Comparison of ENCODE assay signal across 1 cellular context in the genomic region with DNA sequence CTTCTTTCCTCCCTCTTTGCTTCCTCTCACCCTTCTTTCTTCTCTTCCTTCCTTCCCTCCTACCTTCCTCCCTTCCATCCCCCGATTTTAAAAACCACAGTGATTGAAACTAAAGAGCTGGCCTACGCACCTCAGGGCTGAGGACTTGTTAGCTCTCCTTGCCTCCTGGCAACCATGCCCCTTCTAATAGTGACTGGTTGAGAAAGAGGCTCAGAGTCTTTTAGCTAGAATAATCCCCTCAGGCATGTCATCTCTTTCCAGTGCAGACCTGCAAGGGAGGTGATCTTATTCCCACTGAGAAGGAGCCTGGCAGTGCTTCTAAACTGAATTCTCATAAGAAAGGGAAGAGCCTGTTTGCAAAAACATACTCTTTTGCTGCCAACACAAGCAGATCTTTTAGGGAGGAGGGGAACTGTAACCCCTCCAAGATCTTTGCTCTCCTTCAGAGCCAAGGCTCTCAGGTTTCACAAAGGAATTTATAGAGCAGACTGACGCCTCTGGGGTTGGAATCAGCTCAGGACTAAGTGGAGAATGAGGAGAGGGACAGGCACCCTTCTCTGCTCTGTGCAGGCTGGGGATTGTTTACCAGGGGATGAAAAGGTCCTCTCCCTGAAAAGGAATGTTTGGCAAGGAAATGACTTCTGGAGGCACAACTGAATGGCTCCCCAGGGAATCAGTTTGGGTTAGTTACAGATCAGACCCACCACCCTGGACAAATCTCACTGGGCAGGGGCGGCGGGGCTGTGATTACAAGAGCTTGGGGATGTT.
A peak's percentile ranks its signal among the peaks of the same experiment; 100 is the strongest.
TF ChIP-seq lines count a peak whose summit lies in the region.

No MANE protein-coding gene starts in this region.

TF ChIP-seq in HepG2, 621 proteins besides CTCF, POLR2A, EP300 and RAD21 (continued from another document and continues in another):
- TF ChIP-seq, protein P1, sequence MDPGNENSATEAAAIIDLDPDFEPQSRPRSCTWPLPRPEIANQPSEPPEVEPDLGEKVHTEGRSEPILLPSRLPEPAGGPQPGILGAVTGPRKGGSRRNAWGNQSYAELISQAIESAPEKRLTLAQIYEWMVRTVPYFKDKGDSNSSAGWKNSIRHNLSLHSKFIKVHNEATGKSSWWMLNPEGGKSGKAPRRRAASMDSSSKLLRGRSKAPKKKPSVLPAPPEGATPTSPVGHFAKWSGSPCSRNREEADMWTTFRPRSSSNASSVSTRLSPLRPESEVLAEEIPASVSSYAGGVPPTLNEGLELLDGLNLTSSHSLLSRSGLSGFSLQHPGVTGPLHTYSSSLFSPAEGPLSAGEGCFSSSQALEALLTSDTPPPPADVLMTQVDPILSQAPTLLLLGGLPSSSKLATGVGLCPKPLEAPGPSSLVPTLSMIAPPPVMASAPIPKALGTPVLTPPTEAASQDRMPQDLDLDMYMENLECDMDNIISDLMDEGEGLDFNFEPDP (CRISPR knock-in tag; conservative IDR thresholded peaks at IDR 0.05): no peak
- TF ChIP-seq ZNF282 (IDR thresholded peaks at IDR 0.05; ENCODE audit: partially characterized antibody) (no peak), ATRX (CRISPR knock-in tag; IDR thresholded peaks at IDR 0.05; ENCODE audit: borderline replicate concordance) (no peak), NR2F6 (IDR thresholded peaks at IDR 0.05) (no peak), NR2F6 (CRISPR knock-in tag; IDR thresholded peaks at IDR 0.05) (0 out of 2 replicates have a peak, but pooled peaks have one; percentile 8), ZNF558 (CRISPR knock-in tag; IDR thresholded peaks at IDR 0.05; ENCODE audit: borderline replicate concordance) (no peak), ZKSCAN8 (CRISPR knock-in tag; IDR thresholded peaks at IDR 0.05; ENCODE audit: borderline replicate concordance) (no peak), SMAD9 (CRISPR knock-in tag; IDR thresholded peaks at IDR 0.05) (no peak), SIX1 (CRISPR knock-in tag; IDR thresholded peaks at IDR 0.05; ENCODE audit: borderline replicate concordance) (peak; percentile 89), SCMH1 (CRISPR knock-in tag; IDR thresholded peaks at IDR 0.05; ENCODE audit: borderline replicate concordance) (no peak), RFX1 (IDR thresholded peaks at IDR 0.05) (no peak), ZNF713 (CRISPR knock-in tag; IDR thresholded peaks at IDR 0.05) (no peak), PAX8 (CRISPR knock-in tag; IDR thresholded peaks at IDR 0.05; ENCODE audit: borderline replicate concordance) (no peak), MEF2D (CRISPR knock-in tag; IDR thresholded peaks at IDR 0.05) (no peak), SNAI1 (CRISPR knock-in tag; IDR thresholded peaks at IDR 0.05; ENCODE audit: borderline replicate concordance) (no peak), BCL6 (CRISPR knock-in tag; IDR thresholded peaks at IDR 0.05) (no peak), ZNF567 (CRISPR knock-in tag; IDR thresholded peaks at IDR 0.05; ENCODE audit: borderline replicate concordance) (no peak), ZSCAN29 (CRISPR knock-in tag; conservative IDR thresholded peaks at IDR 0.05) (no peak), TCF7 (IDR thresholded peaks at IDR 0.05; ENCODE audit: low read depth) (no peak), SPEN (CRISPR knock-in tag; IDR thresholded peaks at IDR 0.05; ENCODE audit: low read depth) (no peak), SP5 (CRISPR knock-in tag; IDR thresholded peaks at IDR 0.05; ENCODE audit: borderline replicate concordance, low read depth) (no peak), RBM22 (optimal IDR thresholded peaks at IDR 0.05; ENCODE audit: low read length) (no peak), ZNF20 (CRISPR knock-in tag; IDR thresholded peaks at IDR 0.05) (no peak), HNF4A (CRISPR knock-in tag; IDR thresholded peaks at IDR 0.05) (peak; percentile 18; the same call in 1 of the 2 replicates), ZNF317 (CRISPR knock-in tag; IDR thresholded peaks at IDR 0.05) (no peak), AKAP8 (CRISPR knock-in tag; IDR thresholded peaks at IDR 0.05) (no peak), ZNF782 (CRISPR knock-in tag; IDR thresholded peaks at IDR 0.05; ENCODE audit: borderline replicate concordance) (no peak), FOSL2 (CRISPR knock-in tag; IDR thresholded peaks at IDR 0.05) (peak; percentile 14; the same call in 1 of the 2 replicates), HOXA5 (CRISPR knock-in tag; IDR thresholded peaks at IDR 0.05) (no peak), ZNF768 (CRISPR knock-in tag; IDR thresholded peaks at IDR 0.05) (no peak), ZNF703 (CRISPR knock-in tag; IDR thresholded peaks at IDR 0.05; ENCODE audit: borderline replicate concordance) (no peak), ZNF883 (CRISPR knock-in tag; IDR thresholded peaks at IDR 0.05; ENCODE audit: not compliant biosample characterization) (no peak), ZNF7 (CRISPR knock-in tag; IDR thresholded peaks at IDR 0.05) (no peak), MIXL1 (CRISPR knock-in tag; IDR thresholded peaks at IDR 0.05) (no peak), SMARCE1 (IDR thresholded peaks at IDR 0.05; ENCODE audit: borderline replicate concordance) (no peak)
- TF ChIP-seq, protein P2, sequence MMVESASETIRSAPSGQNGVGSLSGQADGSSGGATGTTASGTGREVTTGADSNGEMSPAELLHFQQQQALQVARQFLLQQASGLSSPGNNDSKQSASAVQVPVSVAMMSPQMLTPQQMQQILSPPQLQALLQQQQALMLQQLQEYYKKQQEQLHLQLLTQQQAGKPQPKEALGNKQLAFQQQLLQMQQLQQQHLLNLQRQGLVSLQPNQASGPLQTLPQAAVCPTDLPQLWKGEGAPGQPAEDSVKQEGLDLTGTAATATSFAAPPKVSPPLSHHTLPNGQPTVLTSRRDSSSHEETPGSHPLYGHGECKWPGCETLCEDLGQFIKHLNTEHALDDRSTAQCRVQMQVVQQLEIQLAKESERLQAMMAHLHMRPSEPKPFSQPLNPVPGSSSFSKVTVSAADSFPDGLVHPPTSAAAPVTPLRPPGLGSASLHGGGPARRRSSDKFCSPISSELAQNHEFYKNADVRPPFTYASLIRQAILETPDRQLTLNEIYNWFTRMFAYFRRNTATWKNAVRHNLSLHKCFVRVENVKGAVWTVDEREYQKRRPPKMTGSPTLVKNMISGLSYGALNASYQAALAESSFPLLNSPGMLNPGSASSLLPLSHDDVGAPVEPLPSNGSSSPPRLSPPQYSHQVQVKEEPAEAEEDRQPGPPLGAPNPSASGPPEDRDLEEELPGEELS (CRISPR knock-in tag; IDR thresholded peaks at IDR 0.05): peak; percentile 15; the same call in 1 of the 2 replicates
- TF ChIP-seq, protein P3, sequence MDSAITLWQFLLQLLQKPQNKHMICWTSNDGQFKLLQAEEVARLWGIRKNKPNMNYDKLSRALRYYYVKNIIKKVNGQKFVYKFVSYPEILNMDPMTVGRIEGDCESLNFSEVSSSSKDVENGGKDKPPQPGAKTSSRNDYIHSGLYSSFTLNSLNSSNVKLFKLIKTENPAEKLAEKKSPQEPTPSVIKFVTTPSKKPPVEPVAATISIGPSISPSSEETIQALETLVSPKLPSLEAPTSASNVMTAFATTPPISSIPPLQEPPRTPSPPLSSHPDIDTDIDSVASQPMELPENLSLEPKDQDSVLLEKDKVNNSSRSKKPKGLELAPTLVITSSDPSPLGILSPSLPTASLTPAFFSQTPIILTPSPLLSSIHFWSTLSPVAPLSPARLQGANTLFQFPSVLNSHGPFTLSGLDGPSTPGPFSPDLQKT (CRISPR knock-in tag; IDR thresholded peaks at IDR 0.05; ENCODE audit: borderline replicate concordance): no peak
- TF ChIP-seq, protein P4, sequence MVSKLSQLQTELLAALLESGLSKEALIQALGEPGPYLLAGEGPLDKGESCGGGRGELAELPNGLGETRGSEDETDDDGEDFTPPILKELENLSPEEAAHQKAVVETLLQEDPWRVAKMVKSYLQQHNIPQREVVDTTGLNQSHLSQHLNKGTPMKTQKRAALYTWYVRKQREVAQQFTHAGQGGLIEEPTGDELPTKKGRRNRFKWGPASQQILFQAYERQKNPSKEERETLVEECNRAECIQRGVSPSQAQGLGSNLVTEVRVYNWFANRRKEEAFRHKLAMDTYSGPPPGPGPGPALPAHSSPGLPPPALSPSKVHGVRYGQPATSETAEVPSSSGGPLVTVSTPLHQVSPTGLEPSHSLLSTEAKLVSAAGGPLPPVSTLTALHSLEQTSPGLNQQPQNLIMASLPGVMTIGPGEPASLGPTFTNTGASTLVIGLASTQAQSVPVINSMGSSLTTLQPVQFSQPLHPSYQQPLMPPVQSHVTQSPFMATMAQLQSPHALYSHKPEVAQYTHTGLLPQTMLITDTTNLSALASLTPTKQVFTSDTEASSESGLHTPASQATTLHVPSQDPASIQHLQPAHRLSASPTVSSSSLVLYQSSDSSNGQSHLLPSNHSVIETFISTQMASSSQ (IDR thresholded peaks at IDR 0.05; ENCODE audit: low read depth): no peak
- TF ChIP-seq, protein P4 (CRISPR knock-in tag; IDR thresholded peaks at IDR 0.05; ENCODE audit: borderline replicate concordance): no peak
- TF ChIP-seq, protein P5, sequence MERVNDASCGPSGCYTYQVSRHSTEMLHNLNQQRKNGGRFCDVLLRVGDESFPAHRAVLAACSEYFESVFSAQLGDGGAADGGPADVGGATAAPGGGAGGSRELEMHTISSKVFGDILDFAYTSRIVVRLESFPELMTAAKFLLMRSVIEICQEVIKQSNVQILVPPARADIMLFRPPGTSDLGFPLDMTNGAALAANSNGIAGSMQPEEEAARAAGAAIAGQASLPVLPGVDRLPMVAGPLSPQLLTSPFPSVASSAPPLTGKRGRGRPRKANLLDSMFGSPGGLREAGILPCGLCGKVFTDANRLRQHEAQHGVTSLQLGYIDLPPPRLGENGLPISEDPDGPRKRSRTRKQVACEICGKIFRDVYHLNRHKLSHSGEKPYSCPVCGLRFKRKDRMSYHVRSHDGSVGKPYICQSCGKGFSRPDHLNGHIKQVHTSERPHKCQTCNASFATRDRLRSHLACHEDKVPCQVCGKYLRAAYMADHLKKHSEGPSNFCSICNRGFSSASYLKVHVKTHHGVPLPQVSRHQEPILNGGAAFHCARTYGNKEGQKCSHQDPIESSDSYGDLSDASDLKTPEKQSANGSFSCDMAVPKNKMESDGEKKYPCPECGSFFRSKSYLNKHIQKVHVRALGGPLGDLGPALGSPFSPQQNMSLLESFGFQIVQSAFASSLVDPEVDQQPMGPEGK (CRISPR knock-in tag; IDR thresholded peaks at IDR 0.05): peak; percentile 21; the same call in 1 of the 2 replicates
- TF ChIP-seq, protein P6, sequence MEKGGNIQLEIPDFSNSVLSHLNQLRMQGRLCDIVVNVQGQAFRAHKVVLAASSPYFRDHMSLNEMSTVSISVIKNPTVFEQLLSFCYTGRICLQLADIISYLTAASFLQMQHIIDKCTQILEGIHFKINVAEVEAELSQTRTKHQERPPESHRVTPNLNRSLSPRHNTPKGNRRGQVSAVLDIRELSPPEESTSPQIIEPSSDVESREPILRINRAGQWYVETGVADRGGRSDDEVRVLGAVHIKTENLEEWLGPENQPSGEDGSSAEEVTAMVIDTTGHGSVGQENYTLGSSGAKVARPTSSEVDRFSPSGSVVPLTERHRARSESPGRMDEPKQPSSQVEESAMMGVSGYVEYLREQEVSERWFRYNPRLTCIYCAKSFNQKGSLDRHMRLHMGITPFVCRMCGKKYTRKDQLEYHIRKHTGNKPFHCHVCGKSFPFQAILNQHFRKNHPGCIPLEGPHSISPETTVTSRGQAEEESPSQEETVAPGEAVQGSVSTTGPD (CRISPR knock-in tag; IDR thresholded peaks at IDR 0.05): no peak
- TF ChIP-seq, protein P7, sequence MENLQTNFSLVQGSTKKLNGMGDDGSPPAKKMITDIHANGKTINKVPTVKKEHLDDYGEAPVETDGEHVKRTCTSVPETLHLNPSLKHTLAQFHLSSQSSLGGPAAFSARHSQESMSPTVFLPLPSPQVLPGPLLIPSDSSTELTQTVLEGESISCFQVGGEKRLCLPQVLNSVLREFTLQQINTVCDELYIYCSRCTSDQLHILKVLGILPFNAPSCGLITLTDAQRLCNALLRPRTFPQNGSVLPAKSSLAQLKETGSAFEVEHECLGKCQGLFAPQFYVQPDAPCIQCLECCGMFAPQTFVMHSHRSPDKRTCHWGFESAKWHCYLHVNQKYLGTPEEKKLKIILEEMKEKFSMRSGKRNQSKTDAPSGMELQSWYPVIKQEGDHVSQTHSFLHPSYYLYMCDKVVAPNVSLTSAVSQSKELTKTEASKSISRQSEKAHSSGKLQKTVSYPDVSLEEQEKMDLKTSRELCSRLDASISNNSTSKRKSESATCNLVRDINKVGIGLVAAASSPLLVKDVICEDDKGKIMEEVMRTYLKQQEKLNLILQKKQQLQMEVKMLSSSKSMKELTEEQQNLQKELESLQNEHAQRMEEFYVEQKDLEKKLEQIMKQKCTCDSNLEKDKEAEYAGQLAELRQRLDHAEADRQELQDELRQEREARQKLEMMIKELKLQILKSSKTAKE (CRISPR knock-in tag; IDR thresholded peaks at IDR 0.05; ENCODE audit: borderline replicate concordance): no peak
- TF ChIP-seq, protein P8, sequence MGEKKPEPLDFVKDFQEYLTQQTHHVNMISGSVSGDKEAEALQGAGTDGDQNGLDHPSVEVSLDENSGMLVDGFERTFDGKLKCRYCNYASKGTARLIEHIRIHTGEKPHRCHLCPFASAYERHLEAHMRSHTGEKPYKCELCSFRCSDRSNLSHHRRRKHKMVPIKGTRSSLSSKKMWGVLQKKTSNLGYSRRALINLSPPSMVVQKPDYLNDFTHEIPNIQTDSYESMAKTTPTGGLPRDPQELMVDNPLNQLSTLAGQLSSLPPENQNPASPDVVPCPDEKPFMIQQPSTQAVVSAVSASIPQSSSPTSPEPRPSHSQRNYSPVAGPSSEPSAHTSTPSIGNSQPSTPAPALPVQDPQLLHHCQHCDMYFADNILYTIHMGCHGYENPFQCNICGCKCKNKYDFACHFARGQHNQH (CRISPR knock-in tag; IDR thresholded peaks at IDR 0.05): no peak
- TF ChIP-seq, protein P9, sequence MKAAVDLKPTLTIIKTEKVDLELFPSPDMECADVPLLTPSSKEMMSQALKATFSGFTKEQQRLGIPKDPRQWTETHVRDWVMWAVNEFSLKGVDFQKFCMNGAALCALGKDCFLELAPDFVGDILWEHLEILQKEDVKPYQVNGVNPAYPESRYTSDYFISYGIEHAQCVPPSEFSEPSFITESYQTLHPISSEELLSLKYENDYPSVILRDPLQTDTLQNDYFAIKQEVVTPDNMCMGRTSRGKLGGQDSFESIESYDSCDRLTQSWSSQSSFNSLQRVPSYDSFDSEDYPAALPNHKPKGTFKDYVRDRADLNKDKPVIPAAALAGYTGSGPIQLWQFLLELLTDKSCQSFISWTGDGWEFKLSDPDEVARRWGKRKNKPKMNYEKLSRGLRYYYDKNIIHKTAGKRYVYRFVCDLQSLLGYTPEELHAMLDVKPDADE (CRISPR knock-in tag; IDR thresholded peaks at IDR 0.05): no peak
